ENCODE assay signal across 16 cellular contexts in the genomic region with DNA sequence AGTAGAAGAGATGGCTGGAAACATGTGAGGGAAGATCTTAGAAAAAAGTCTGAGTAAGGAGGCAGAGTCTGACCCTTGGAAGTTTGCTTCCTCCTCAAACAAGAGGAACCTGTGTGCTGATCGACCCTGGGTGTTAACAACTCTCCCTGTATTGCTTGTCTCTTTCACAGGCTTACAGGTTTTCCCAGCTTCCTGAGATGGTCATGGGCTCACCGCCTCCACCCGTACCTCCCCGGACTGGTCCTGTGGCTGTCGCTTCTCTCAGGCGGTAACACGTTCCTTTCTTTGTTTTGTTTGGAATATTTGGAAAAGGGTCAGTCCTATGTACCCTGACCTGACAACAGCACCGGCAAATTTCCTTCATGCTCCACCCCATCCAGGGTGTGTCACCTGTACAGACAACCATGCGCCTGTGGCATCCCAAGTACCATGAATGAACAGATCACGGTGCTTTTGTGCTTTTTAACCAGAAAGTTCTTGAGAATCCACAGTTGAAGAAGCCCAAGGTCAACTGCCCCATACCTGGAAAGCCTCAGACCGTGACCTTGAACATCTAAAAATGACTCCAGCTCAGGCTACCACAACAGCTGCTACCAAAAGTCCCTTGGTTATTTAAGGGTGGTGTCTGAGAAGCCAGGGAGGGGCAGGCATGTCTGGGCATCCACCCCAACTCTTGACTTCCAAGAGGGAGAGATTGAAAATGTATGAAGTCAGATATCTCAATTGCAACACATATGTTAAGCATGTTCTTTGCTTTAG. TPM values are rescaled to one million over a fixed set of nuclear protein-coding genes. Genes with fewer than 3 reads are reported as not detected.
DNase-seq lines count a peak whose midpoint lies in the region; ATAC-seq and TF ChIP-seq lines count a peak whose summit lies in the region.
"Had no signal": no experiment of that assay in that cellular context is flagged by ENCODE, and none has a peak within 500 bp of the region (broad histone marks: within the 10 kb centered on the region; RNA-seq: fewer than 3 reads in every experiment).

No MANE protein-coding gene starts in this region.

- ATAC-seq in GM18498 (IDR thresholded peaks at IDR 0.05; ENCODE audit: unreplicated experiment) (peak; percentile 77), GM21360 (IDR thresholded peaks at IDR 0.05; ENCODE audit: unreplicated experiment) (peak; percentile 62), HG03432 (IDR thresholded peaks at IDR 0.05; ENCODE audit: unreplicated experiment) (peak; percentile 81), body of pancreas (no peak)
- ATAC-seq: mucosa of descending colon; stimulated activated naive CD8-positive, alpha-beta T cell treated with anti-CD3 and anti-CD28 coated beads, Interleukin-15, Interleukin-2, amounts not matched to agents 100 U/mL and 50 U/mL, for 24 hours had no signal

- TF ChIP-seq POLR2A in body of pancreas (IDR thresholded peaks at IDR 0.05) = no peak

- H2AFZ ChIP-seq in MM.1S (ENCODE audit: low read length) = no peak overlapping the region

- H3K9me3 ChIP-seq in MM.1S (replicated peaks; ENCODE audit: insufficient read depth, low read length) = no peaks in the 10 kb centered on the region
- no peaks in the 10 kb centered on the region for H3K9me3 ChIP-seq in body of pancreas
- H3K9me3 ChIP-seq: mucosa of descending colon, SK-N-SH had no signal

- TF ChIP-seq CTCF in MM.1S (IDR thresholded peaks at IDR 0.05; ENCODE audit: low read length) (no peak), body of pancreas (IDR thresholded peaks at IDR 0.05) (no peak)

- H3K27ac ChIP-seq in MM.1S (ENCODE audit: low read length) (no peak overlapping the region; the same call in 1 of the 2 replicates), body of pancreas (no peak overlapping the region)
- H3K27ac ChIP-seq: VCaP had no signal

- DNase-seq in left kidney (ENCODE audit: low read depth, low spot score) (peak; percentile 27), MM.1S (no peak), body of pancreas (no peak), NCI-H510A (lab: John Stamatoyannopoulos, UW) (no peak), NCI-H1105 (lab: John Stamatoyannopoulos, UW) (no peak)
- DNase-seq: activated CD8-positive, alpha-beta memory T cell treated with anti-CD3 and anti-CD28 coated beads, Interleukin-2, amount 50 U/mL, for 4 hours; mucosa of descending colon; NCI-H2081; NK-92 treated with Interleukin-12 subunit alpha and Interleukin-12 subunit beta, amount 100 ng/mL, for 24 hours; SK-N-SH; stimulated activated CD4-positive, alpha-beta T cell treated with anti-CD3 and anti-CD28 coated beads, Interleukin-4, amount 100 ng/mL, for 24 hours; stimulated activated naive CD8-positive, alpha-beta T cell treated with anti-CD3 and anti-CD28 coated beads, Interleukin-15, Interleukin-2, amounts not matched to agents 100 U/mL and 50 U/mL, for 24 hours had no signal

- no peaks in the 10 kb centered on the region for H3K79me2 ChIP-seq in MM.1S (ENCODE audit: low read length)

- peaks cover 35% of the 10 kb centered on the region for H3K4me1 ChIP-seq in MM.1S (ENCODE audit: low read length)
- no peaks in the 10 kb centered on the region for H3K4me1 ChIP-seq in body of pancreas

- no peaks in the 10 kb centered on the region for H3K9me2 ChIP-seq in MM.1S (replicated peaks; ENCODE audit: insufficient read depth, low read length)
- H3K9me2 ChIP-seq: SK-N-SH had no signal

- H3K4me2 ChIP-seq in MM.1S (ENCODE audit: low read depth, low read length) = no peak overlapping the region
- H3K4me2 ChIP-seq: SK-N-SH had no signal

- H3K9ac ChIP-seq in MM.1S (ENCODE audit: low read length) = no peak overlapping the region
- H3K9ac ChIP-seq: SK-N-SH had no signal

- H3K36me3 ChIP-seq in MM.1S (replicated peaks; ENCODE audit: insufficient read depth, low read length) = no peaks in the 10 kb centered on the region
- H3K36me3 ChIP-seq in body of pancreas (replicated peaks in 1 of 2; ENCODE audit: insufficient read depth in 1 of 2, low read depth in 2 of 2) = no peaks in the 10 kb centered on the region

- H4K20me1 ChIP-seq in MM.1S (ENCODE audit: insufficient read depth, low read length) = no peaks in the 10 kb centered on the region

- H3K27me3 ChIP-seq in MM.1S (replicated peaks; ENCODE audit: insufficient read depth, low read length) = no peaks in the 10 kb centered on the region
- no peaks in the 10 kb centered on the region for H3K27me3 ChIP-seq in body of pancreas

- H3F3A ChIP-seq in MM.1S (ENCODE audit: insufficient read depth, low read length) = peaks cover 7% of the 10 kb centered on the region; the same call in 1 of the 2 replicates

- intact Hi-C loops in body of pancreas (cut with DNase I) = no loop called here

- H3K4me3 ChIP-seq in MM.1S (ENCODE audit: low read length) (no peak overlapping the region), body of pancreas (no peak overlapping the region)
- H3K4me3 ChIP-seq: mucosa of descending colon had no signal

- WGBS in body of pancreas, 2 donors = 79 to 83% methylated on average over 11 of the region's 11 CpGs

RNA-seq across cellular contexts. Expression of a gene that starts 44.6 kb away (rescaled TPM):
- total RNA-seq in body of pancreas = not detected
